30 cellular contexts compared by ENCODE assay signal in the genomic region with DNA sequence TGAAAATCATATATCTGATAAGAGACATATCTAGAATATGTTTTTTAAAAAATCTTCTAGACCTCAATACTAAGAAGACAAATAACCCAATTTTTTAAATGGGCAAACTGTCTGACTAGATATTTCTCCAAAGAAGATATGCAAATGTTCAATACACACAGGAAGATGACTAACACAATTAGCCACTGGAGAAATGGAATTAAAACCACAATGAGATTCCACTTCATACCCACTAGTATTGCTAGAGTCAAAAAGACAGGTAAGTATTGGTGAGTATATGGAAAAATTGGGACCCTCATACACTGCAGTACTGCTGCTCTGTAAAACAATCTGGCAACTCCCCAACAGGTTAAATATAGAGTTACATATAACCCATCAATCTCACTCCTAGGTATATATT. TPM values are rescaled to one million over a fixed set of nuclear protein-coding genes. Genes with fewer than 3 reads are reported as not detected.
DNase-seq lines count a peak whose midpoint lies in the region; ATAC-seq, FAIRE-seq and TF ChIP-seq lines count a peak whose summit lies in the region.
"Had no signal": no experiment of that assay in that cellular context is flagged by ENCODE, and none has a peak within 500 bp of the region (broad histone marks: within the 10 kb centered on the region; RNA-seq: fewer than 3 reads in every experiment).

No MANE protein-coding gene starts in this region.

- H3K4me1 Mint-ChIP-seq in activated naive CD4-positive, alpha-beta T cell treated with anti-CD3 and anti-CD28 coated beads for 36 hours (ENCODE audit: low read depth) = peaks cover 23% of the 10 kb centered on the region
- H3K4me1 Mint-ChIP-seq: immature natural killer cell had no signal

- H3K9me2 ChIP-seq in PC-3 (replicated peaks; ENCODE audit: low read length) (0 out of 2 replicates have a peak, but pooled peaks cover 4% of the 10 kb centered on the region), hepatocyte (replicated peaks; ENCODE audit: insufficient read depth) (no peaks in the 10 kb centered on the region)
- H3K9me2 ChIP-seq: SK-N-SH had no signal

- H3K9me3 Mint-ChIP-seq in activated naive CD4-positive, alpha-beta T cell treated with anti-CD3 and anti-CD28 coated beads for 36 hours = no peaks in the 10 kb centered on the region
- H3K9me3 Mint-ChIP-seq: central memory CD8-positive, alpha-beta T cell; immature natural killer cell; stimulated activated naive CD8-positive, alpha-beta T cell treated with anti-CD3 and anti-CD28 coated beads, Interleukin-15, Interleukin-2, amounts not matched to agents 100 ng/mL and 50 ng/mL, for 24 hours had no signal

- no peak overlapping the region for H3K9ac ChIP-seq in PC-3 (ENCODE audit: low read length)
- H3K9ac ChIP-seq: SK-N-SH had no signal

- H3K4me1 ChIP-seq in PC-3 (ENCODE audit: insufficient read depth, low read length) (no peaks in the 10 kb centered on the region), hepatocyte (ENCODE audit: insufficient read depth) (peaks cover 16% of the 10 kb centered on the region)
- H3K4me1 ChIP-seq: BE2C, left ventricle myocardium inferior, prostate gland, tibial artery had no signal

- BruUV-seq in PC-3 (replicated peaks; lab: Mats Ljungman, UMichigan) = no TSS peak

- H3K27me3 Mint-ChIP-seq in activated naive CD4-positive, alpha-beta T cell treated with anti-CD3 and anti-CD28 coated beads for 36 hours (ENCODE audit: low read depth) = peaks cover 18% of the 10 kb centered on the region

- no peaks in the 10 kb centered on the region for H3K36me3 ChIP-seq in PC-3 (ENCODE audit: low read depth, low read length)
- no peaks in the 10 kb centered on the region for H3K36me3 ChIP-seq in bronchial epithelial cell (ENCODE audit: control insufficient read depth, insufficient read depth, low read length)
- H3K36me3 ChIP-seq in hepatocyte (replicated peaks; ENCODE audit: insufficient read depth, low read depth) = no peaks in the 10 kb centered on the region
- H3K36me3 ChIP-seq: BE2C, left ventricle myocardium inferior, prostate gland, tibial artery had no signal

- H3K9me3 ChIP-seq in PC-3 (ENCODE audit: low read length) = no peaks in the 10 kb centered on the region
- H3K9me3 ChIP-seq in hepatocyte (ENCODE audit: low read depth) = no peaks in the 10 kb centered on the region
- H3K9me3 ChIP-seq: BE2C, left ventricle myocardium inferior, prostate gland, SK-N-SH, tibial artery had no signal

- ATAC-seq in PC-3 = no peak
- ATAC-seq in esophagus mucosa = no peak

- intact Hi-C loops in activated naive CD4-positive, alpha-beta T cell treated with anti-CD3 and anti-CD28 coated beads for 36 hours (cut with micrococcal nuclease) = no loop called here
- intact Hi-C loops in PC-3 (cut with micrococcal nuclease) = no loop called here

- H3K36me3 Mint-ChIP-seq in activated naive CD4-positive, alpha-beta T cell treated with anti-CD3 and anti-CD28 coated beads for 36 hours (ENCODE audit: low read depth) = no peaks in the 10 kb centered on the region
- H3K36me3 Mint-ChIP-seq: immature natural killer cell had no signal

- H2AFZ ChIP-seq in PC-3 (ENCODE audit: low read length) (no peak overlapping the region), hepatocyte (no peak overlapping the region)

- DNase-seq in activated naive CD4-positive, alpha-beta T cell treated with anti-CD3 and anti-CD28 coated beads for 36 hours = no peak
- DNase-seq in activated naive CD4-positive, alpha-beta T cell treated with Interleukin-2 at 50 U/mL for 16 hours = no peak
- DNase-seq in PC-3 (peak; percentile 17), bronchial epithelial cell (ENCODE audit: low read depth) (peak; percentile 46), GM19238 (ENCODE audit: insufficient read length, low spot score) (no peak), substantia nigra (lab: John Stamatoyannopoulos, UW) (no peak), hepatocyte (ENCODE audit: low spot score) (no peak)
- DNase-seq: ACHN; activated CD4-positive, alpha-beta T cell treated with anti-CD3 and anti-CD28 coated beads for 4 hours; activated naive CD4-positive, alpha-beta T cell treated with anti-CD3 and anti-CD28 coated beads, Interleukin-2, amount 50 U/mL, for 16 hours; aorta; BE2C; dermis blood vessel endothelial cell; hypothalamus; immature natural killer cell; left ventricle myocardium inferior; NCI-H1417 treated with DMSO at 0.1 percent for 48 hours; NCI-H345; SK-N-SH; tibial artery had no signal

- no peak overlapping the region for H3K4me3 ChIP-seq in PC-3 (ENCODE audit: low read length)
- no peak overlapping the region for H3K4me3 ChIP-seq in bronchial epithelial cell (ENCODE audit: low read depth, low read length)
- H3K4me3 ChIP-seq in hepatocyte = no peak overlapping the region
- H3K4me3 ChIP-seq: left ventricle myocardium inferior, prostate gland, tibial artery had no signal

- H3K27ac ChIP-seq in PC-3 (ENCODE audit: low read length) = no peak overlapping the region
- no peak overlapping the region for H3K27ac ChIP-seq in substantia nigra (ENCODE audit: low read depth, low read length, poor library complexity, severe bottlenecking)
- H3K27ac ChIP-seq in hepatocyte = no peak overlapping the region
- H3K27ac ChIP-seq: left ventricle myocardium inferior, prostate gland, tibial artery had no signal

- no peaks in the 10 kb centered on the region for H3K27me3 ChIP-seq in PC-3 (ENCODE audit: low read length)
- no peaks in the 10 kb centered on the region for H3K27me3 ChIP-seq in bronchial epithelial cell (ENCODE audit: control insufficient read depth, insufficient read depth, low read length)
- H3K27me3 ChIP-seq in hepatocyte = no peaks in the 10 kb centered on the region
- H3K27me3 ChIP-seq: BE2C, tibial artery had no signal

- H3K4me2 ChIP-seq in PC-3 (ENCODE audit: low read length) = no peak overlapping the region
- H3K4me2 ChIP-seq in hepatocyte = no peak overlapping the region
- H3K4me2 ChIP-seq: SK-N-SH had no signal

- TF ChIP-seq CTCF in PC-3 (conservative IDR thresholded peaks at IDR 0.05; ENCODE audit: low read depth, low read length) (no peak), bronchial epithelial cell (IDR thresholded peaks at IDR 0.05; ENCODE audit: insufficient read depth, low read length, severe bottlenecking) (no peak), hepatocyte (IDR thresholded peaks at IDR 0.05; ENCODE audit: poor library complexity) (no peak)

- CTCF ChIA-PET in activated naive CD4-positive, alpha-beta T cell treated with anti-CD3 and anti-CD28 coated beads for 36 hours (lab: Charles Lee) = no interaction called here
- CTCF ChIA-PET in PC-3 (lab: Charles Lee) = no interaction called here

- H3F3A ChIP-seq in PC-3 (ENCODE audit: low read length, unreplicated experiment) = no peaks in the 10 kb centered on the region

- H4K20me1 ChIP-seq in PC-3 (ENCODE audit: low read length) (no peaks in the 10 kb centered on the region), hepatocyte (ENCODE audit: insufficient read depth, poor library complexity, severe bottlenecking) (no peaks in the 10 kb centered on the region)

- POLR2A ChIA-PET in PC-3 (lab: Charles Lee; ENCODE audit: unreplicated experiment) = no interaction called here

- H3K79me2 ChIP-seq in PC-3 (ENCODE audit: low read length) = no peaks in the 10 kb centered on the region
- H3K79me2 ChIP-seq in hepatocyte = no peaks in the 10 kb centered on the region

- no peak for FAIRE-seq in bronchial epithelial cell (lab: Jason Lieb, UNC)
- FAIRE-seq: endometrium, G401.6, H54 had no signal

- no peak overlapping the region for H3K4me3 Mint-ChIP-seq in activated naive CD4-positive, alpha-beta T cell treated with anti-CD3 and anti-CD28 coated beads for 36 hours
- H3K4me3 Mint-ChIP-seq: central memory CD8-positive, alpha-beta T cell; immature natural killer cell; stimulated activated naive CD8-positive, alpha-beta T cell treated with anti-CD3 and anti-CD28 coated beads, Interleukin-15, Interleukin-2, amounts not matched to agents 100 ng/mL and 50 ng/mL, for 24 hours had no signal

- H3K27ac Mint-ChIP-seq in activated naive CD4-positive, alpha-beta T cell treated with anti-CD3 and anti-CD28 coated beads for 36 hours = peak overlapping the region; percentile 16
- H3K27ac Mint-ChIP-seq: immature natural killer cell; stimulated activated naive CD8-positive, alpha-beta T cell treated with anti-CD3 and anti-CD28 coated beads, Interleukin-15, Interleukin-2, amounts not matched to agents 100 ng/mL and 50 ng/mL, for 24 hours had no signal

RNA-seq across cellular contexts. Expression of gene TOPAZ1, which starts 33.1 kb away (rescaled TPM):
- total RNA-seq in activated naive CD4-positive, alpha-beta T cell treated with anti-CD3 and anti-CD28 coated beads for 36 hours = not detected
- total RNA-seq in PC-3 (2014; rRNA removed) (not detected in 2 replicates), bronchial epithelial cell (not detected in 2 replicates), hepatocyte (not detected in 2 replicates), esophagus mucosa (not detected)
- polyA plus RNA-seq in hepatocyte = not detected in 2 replicates
- total RNA-seq: aorta; dermis blood vessel endothelial cell; left ventricle myocardium inferior; mesenteric fat pad; skeletal muscle tissue; T-helper 2 cell treated with Interferon-gamma antibody and Interleukin-4, amounts not matched to agents 100 ng/mL and 5 ng/mL, for 36 hours had no signal
- polyA plus RNA-seq: aorta, immature natural killer cell, SK-N-SH had no signal

Comparison
In these comparisons a context has a peak if more than half of its experiments do, and no peak if none do; other contexts are left out.
1. DNase-seq: peak in PC-3 (single experiment) and bronchial epithelial cell (single experiment); none in activated naive CD4-positive, alpha-beta T cell treated with anti-CD3 and anti-CD28 coated beads for 36 hours (single experiment), activated naive CD4-positive, alpha-beta T cell treated with Interleukin-2 at 50 U/mL for 16 hours (single experiment), GM19238 (single experiment), substantia nigra (0 of 49) and hepatocyte (single experiment).